1 cellular context compared by ENCODE assay signal in genomic region chr1:45619149-45619921, GRCh38.
TF ChIP-seq lines count a peak whose summit lies in the region.

No MANE protein-coding gene starts in this region.

TF ChIP-seq in H1, 55 proteins besides CTCF, POLR2A, EP300 and RAD21:
- TF ChIP-seq RFX5 (IDR thresholded peaks at IDR 0.05; ENCODE audit: borderline replicate concordance, low read depth, low read length), result no peak
- TF ChIP-seq RBBP5 (IDR thresholded peaks at IDR 0.05; ENCODE audit: borderline replicate concordance, low read depth, low read length), result no peak
- no peak for TF ChIP-seq HDAC6 (IDR thresholded peaks at IDR 0.05; ENCODE audit: low read depth, low read length)
- TF ChIP-seq KDM1A (IDR thresholded peaks at IDR 0.05; ENCODE audit: borderline replicate concordance, low read length), result no peak
- no peak for TF ChIP-seq TAF7 (optimal IDR thresholded peaks at IDR 0.05; ENCODE audit: borderline replicate concordance, low read depth, low read length)
- TF ChIP-seq PHF8 (conservative IDR thresholded peaks at IDR 0.05; ENCODE audit: low read depth, low read length), result no peak
- no peak for TF ChIP-seq E2F6 (IDR thresholded peaks at IDR 0.05)
- no peak for TF ChIP-seq RXRA (IDR thresholded peaks at IDR 0.05; ENCODE audit: insufficient read depth, low read depth, low read length)
- TF ChIP-seq KDM5A (IDR thresholded peaks at IDR 0.05; ENCODE audit: low read length), result no peak
- TF ChIP-seq, protein P1, sequence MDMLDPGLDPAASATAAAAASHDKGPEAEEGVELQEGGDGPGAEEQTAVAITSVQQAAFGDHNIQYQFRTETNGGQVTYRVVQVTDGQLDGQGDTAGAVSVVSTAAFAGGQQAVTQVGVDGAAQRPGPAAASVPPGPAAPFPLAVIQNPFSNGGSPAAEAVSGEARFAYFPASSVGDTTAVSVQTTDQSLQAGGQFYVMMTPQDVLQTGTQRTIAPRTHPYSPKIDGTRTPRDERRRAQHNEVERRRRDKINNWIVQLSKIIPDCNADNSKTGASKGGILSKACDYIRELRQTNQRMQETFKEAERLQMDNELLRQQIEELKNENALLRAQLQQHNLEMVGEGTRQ (IDR thresholded peaks at IDR 0.05; ENCODE audit: low read length), result no peak
- TF ChIP-seq SAP30 (IDR thresholded peaks at IDR 0.05; ENCODE audit: insufficient read depth, insufficient replicate concordance, low read length), result no peak
- TF ChIP-seq TBP (IDR thresholded peaks at IDR 0.05; ENCODE audit: low read depth, low read length), result no peak
- TF ChIP-seq SP4 (IDR thresholded peaks at IDR 0.05; ENCODE audit: low read length), result peak; percentile 32; the same call in 1 of the 2 replicates
- no peak for TF ChIP-seq CBX5 (IDR thresholded peaks at IDR 0.05; ENCODE audit: low read depth, low read length)
- peak; percentile 78 for TF ChIP-seq POLR2AphosphoS5 (IDR thresholded peaks at IDR 0.05; ENCODE audit: low read depth, low read length)
- TF ChIP-seq, protein P2, sequence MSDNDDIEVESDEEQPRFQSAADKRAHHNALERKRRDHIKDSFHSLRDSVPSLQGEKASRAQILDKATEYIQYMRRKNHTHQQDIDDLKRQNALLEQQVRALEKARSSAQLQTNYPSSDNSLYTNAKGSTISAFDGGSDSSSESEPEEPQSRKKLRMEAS (IDR thresholded peaks at IDR 0.05), result no peak
- TF ChIP-seq MAFK (IDR thresholded peaks at IDR 0.05; ENCODE audit: low read depth, low read length), result no peak
- TF ChIP-seq CHD1 (IDR thresholded peaks at IDR 0.05; ENCODE audit: low read depth, low read length), result no peak
- TF ChIP-seq NANOG (IDR thresholded peaks at IDR 0.05; ENCODE audit: insufficient read depth, low read depth, low read length, poor library complexity, severe bottlenecking), result no peak
- no peak for TF ChIP-seq GABPA (IDR thresholded peaks at IDR 0.05; ENCODE audit: borderline replicate concordance, insufficient read depth, low read length)
- TF ChIP-seq FOSL1 (IDR thresholded peaks at IDR 0.05; ENCODE audit: insufficient read depth, low read depth, low read length), result no peak
- no peak for TF ChIP-seq HDAC2 (IDR thresholded peaks at IDR 0.05; ENCODE audit: borderline replicate concordance in 1 of 2, low read depth in 2 of 2, low read length in 2 of 2)
- TF ChIP-seq CEBPB (IDR thresholded peaks at IDR 0.05; ENCODE audit: low read depth, low read length), result no peak
- no peak for TF ChIP-seq JUND (IDR thresholded peaks at IDR 0.05; ENCODE audit: low read length)
- no peak for TF ChIP-seq SRF (IDR thresholded peaks at IDR 0.05; ENCODE audit: low read depth, low read length)
- TF ChIP-seq CHD7 (IDR thresholded peaks at IDR 0.05; ENCODE audit: insufficient replicate concordance, low read length), result peak; percentile 14
